8 cellular contexts compared by ENCODE assay signal in genomic region chr9:136944094-136944518, GRCh38. TPM values are rescaled to one million over a fixed set of nuclear protein-coding genes. Genes with fewer than 3 reads are reported as not detected.
DNase-seq lines count a peak whose midpoint lies in the region; ATAC-seq, FAIRE-seq and TF ChIP-seq lines count a peak whose summit lies in the region.

No MANE protein-coding gene starts in this region.

- H2AK5ac ChIP-seq in H1 (ENCODE audit: low read depth, low read length): no peak overlapping the region

- no peaks in the 10 kb centered on the region for H3K9me3 ChIP-seq in H1 (ENCODE audit: insufficient read depth in 2 of 2, low read depth in 1 of 2, low read length in 1 of 2)
- no peaks in the 10 kb centered on the region for H3K9me3 ChIP-seq in muscle layer of colon (ENCODE audit: low read length)

- peaks cover 5% of the 10 kb centered on the region; the same call in 1 of the 2 replicates for H3K23me2 ChIP-seq in H1 (ENCODE audit: low read depth, low read length)

- peak; percentile 35 for ATAC-seq in HG02870 (IDR thresholded peaks at IDR 0.05; ENCODE audit: unreplicated experiment)

- peak overlapping the region in 3 of 4 experiments; percentile 42 to 63 (median 60); a peak in 5 of 7 replicates for H3K9ac ChIP-seq in H1 (replicated peaks in 1 of 4; ENCODE audit: extremely low read depth in 1 of 4, low read depth in 3 of 4, low read length in 3 of 4)
- no peak overlapping the region for H3K9ac ChIP-seq in muscle layer of colon (ENCODE audit: low read length)

- no peaks in the 10 kb centered on the region for H3K27me3 ChIP-seq in H1 (replicated peaks in 1 of 4; ENCODE audit: control insufficient read depth in 3 of 4, extremely low read depth in 1 of 4, insufficient read depth in 3 of 4, low read length in 3 of 4)
- no peaks in the 10 kb centered on the region for H3K27me3 ChIP-seq in muscle layer of colon (ENCODE audit: control insufficient read depth in 1 of 2, insufficient read depth in 2 of 2, low read length in 2 of 2)

- H3K4me3 ChIP-seq in H1 (ENCODE audit: extremely low read depth in 1 of 4, insufficient read depth in 2 of 4, low read depth in 3 of 4, low read length in 4 of 4): peak overlapping the region; percentile 68 to 95 (median 72)
- H3K4me3 ChIP-seq in muscle layer of colon (ENCODE audit: low read depth in 1 of 2, low read length in 2 of 2): peak overlapping the region; percentile 75 to 76

- no peak overlapping the region for H2BK15ac ChIP-seq in H1 (ENCODE audit: low read length)

- H4K5ac ChIP-seq in H1 (ENCODE audit: insufficient read length, low read depth, low read length): no peak overlapping the region

- H3K36me3 ChIP-seq in H1 (ENCODE audit: control insufficient read depth in 2 of 4, insufficient read depth in 4 of 4, low read length in 3 of 4) (peaks cover 12 to 34% (median 16%) of the 10 kb centered on the region in 4 experiments; a peak in 7 of 8 replicates), muscle layer of colon (ENCODE audit: insufficient read depth, low read length) (peaks cover 32% of the 10 kb centered on the region)

- H3K79me1 ChIP-seq in H1 (ENCODE audit: low read depth, low read length): no peaks in the 10 kb centered on the region

- TF ChIP-seq RAD21 in H1 (IDR thresholded peaks at IDR 0.05 in 1 of 2, conservative IDR thresholded peaks at IDR 0.05 in 1 of 2; ENCODE audit: low read depth in 2 of 2, low read length in 2 of 2): no peak

- H2BK5ac ChIP-seq in H1 (ENCODE audit: low read depth, low read length): no peak overlapping the region; the same call in 1 of the 2 replicates

- peak overlapping the region; percentile 53 for H3K4ac ChIP-seq in H1 (replicated peaks; ENCODE audit: insufficient read length, low read depth, low read length)

- H3K18ac ChIP-seq in H1 (ENCODE audit: extremely low read depth, low read length): peak overlapping the region; percentile 78

- POLR2A ChIA-PET in H1 (lab: Charles Lee; ENCODE audit: partially characterized antibody): interaction anchor here (1.2 to 2.1 kb wide), 4 partner anchors 17 to 124 kb away, joined by 3 to 9 read pairs (median 4); no protein-coding TSS in a partner anchor

- H3K23ac ChIP-seq in H1 (ENCODE audit: insufficient read length): no peak overlapping the region

- no peak for TF ChIP-seq POLR2A in H1 (IDR thresholded peaks at IDR 0.05; ENCODE audit: control extremely low read depth in 1 of 2, low read depth in 2 of 2, low read length in 2 of 2)

- H3K14ac ChIP-seq in H1 (ENCODE audit: insufficient read length): no peak overlapping the region

- no peak for FAIRE-seq in H1 (lab: Jason Lieb, UNC)

- H4K8ac ChIP-seq in H1 (ENCODE audit: extremely low read depth, insufficient read depth, low read length): peak overlapping the region; percentile 45; the same call in 1 of the 2 replicates

- TF ChIP-seq EP300 in H1 (IDR thresholded peaks at IDR 0.05; ENCODE audit: borderline replicate concordance in 1 of 2, low read depth in 2 of 2, low read length in 2 of 2): no peak

- no peak overlapping the region for H2BK20ac ChIP-seq in H1 (ENCODE audit: low read length)

- no peak overlapping the region; the same call in 1 of the 2 replicates for H2BK12ac ChIP-seq in H1 (ENCODE audit: low read depth, low read length)

- H3K56ac ChIP-seq in H1 (replicated peaks; ENCODE audit: insufficient read length, low read depth, low read length): peak overlapping the region; percentile 59

- no peak overlapping the region for H2BK120ac ChIP-seq in H1 (replicated peaks; ENCODE audit: low read depth, low read length)

- peaks cover 0 to 18% (median 11%) of the 10 kb centered on the region in 4 experiments; a peak in 5 of 7 replicates for H3K4me1 ChIP-seq in H1 (replicated peaks in 1 of 4; ENCODE audit: control insufficient read depth in 3 of 4, insufficient read depth in 4 of 4, low read length in 3 of 4)
- H3K4me1 ChIP-seq in muscle layer of colon (ENCODE audit: insufficient read depth, low read length): peaks cover 12% of the 10 kb centered on the region

- H4K91ac ChIP-seq in H1 (replicated peaks; ENCODE audit: insufficient read length, low read length): no peak overlapping the region

- DNase-seq in stimulated activated CD4-positive, alpha-beta T cell treated with anti-CD3 and anti-CD28 coated beads, Interleukin-12 subunit alpha, Interleukin-12 subunit beta, amount 100 ng/mL, for 4 hours: peak; percentile 32
- DNase-seq in stimulated activated CD4-positive, alpha-beta T cell treated with anti-CD3 and anti-CD28 coated beads, Interleukin-2, amount 100 ng/mL, for 48 hours: no peak
- DNase-seq in RKO (ENCODE audit: low spot score) (peak; percentile 73), H1 (ENCODE audit: low read depth in 1 of 2, low spot score in 2 of 2) (peak in 1 of 2 experiments; percentile 66), COR-L47 (lab: John Stamatoyannopoulos, UW) (no peak), kidney glomerular epithelial cell (lab: John Stamatoyannopoulos, UW) (no peak)

- H3K4me2 ChIP-seq in H1 (ENCODE audit: insufficient read depth in 1 of 2, low read depth in 2 of 2, low read length in 2 of 2): peak overlapping the region; percentile 64 to 66

- TF ChIP-seq CTCF in H1 (IDR thresholded peaks at IDR 0.05; ENCODE audit: control extremely low read depth in 1 of 3, insufficient read depth in 1 of 3, low read depth in 1 of 3, low read length in 3 of 3): no peak

- H3K27ac ChIP-seq in H1 (ENCODE audit: low read depth, low read length): no peak overlapping the region; the same call in 1 of the 2 replicates
- H3K27ac ChIP-seq in muscle layer of colon (ENCODE audit: low read depth, low read length): peak overlapping the region; percentile 70

- CTCF ChIA-PET in H1 (lab: Charles Lee; ENCODE audit: partially characterized antibody): interaction anchor here (0.6 to 2.1 kb wide), 5 partner anchors 11 to 124 kb away, joined by 3 to 7 read pairs (median 5); no protein-coding TSS in a partner anchor

- peaks cover 5 to 24% of the 10 kb centered on the region in 2 experiments for H4K20me1 ChIP-seq in H1 (replicated peaks in 1 of 2; ENCODE audit: control insufficient read depth in 1 of 2, insufficient read depth in 2 of 2, low read length in 2 of 2)

- no peak overlapping the region for H2AFZ ChIP-seq in H1 (ENCODE audit: low read length)

- H3K79me2 ChIP-seq in H1 (ENCODE audit: control insufficient read depth in 1 of 2, insufficient read depth in 2 of 2, low read length in 2 of 2): peaks cover 0 to 3% of the 10 kb centered on the region in 2 experiments; a peak in 1 of 4 replicates

- WGBS in H1 (ENCODE audit: extremely low coverage in 1 of 2, insufficient coverage in 1 of 2, insufficient read length in 1 of 2, insufficient replicate concordance in 2 of 2, low coverage in 1 of 2, low lambda C conversion rate in 2 of 2, missing lambda C conversion rate in 1 of 2), 2 experiments: 1% methylated on average over 35 of the region's 55 CpGs; no CpG with 5 or more reads in 1 of the 2 experiments

RNA-seq across cellular contexts. Expression of gene FBXW5, which starts 0.4 kb away (rescaled TPM):
- total RNA-seq in H1 (2021; fragmentation: NEBNext Ultra II Directional; extraction: Animal tissue kit (Norgen Biotek cat#: 25700)): 49.0 and 49.5 TPM in 2 replicates
- 71.0 and 93.6 TPM in 2 replicates for polyA plus RNA-seq in H1 (2011; rRNA removed)
- 63.6 TPM for polyA plus RNA-seq in H1 (2011; cell fraction: cytosol; rRNA removed)
- 128 TPM for polyA plus RNA-seq in H1 (2011; cell fraction: nucleus; rRNA removed)
- 21.9 to 43.5 TPM (median 42.5 TPM) in 4 replicates for polyA plus RNA-seq in H1 (2012, experiment 1 of 2)
- 42.7 TPM for polyA plus RNA-seq in H1 (2012, experiment 2 of 2)
- polyA plus RNA-seq in H1 (2013, experiment 1 of 2): 31.4 TPM
- 30.2 TPM for polyA plus RNA-seq in H1 (2013, experiment 2 of 2)
- polyA minus RNA-seq in H1 (2011; rRNA and poly(A)+ RNA removed): 30.9 and 37.2 TPM in 2 replicates
- polyA minus RNA-seq in H1 (2011; cell fraction: cytosol; rRNA and poly(A)+ RNA removed): 67.3 TPM
- polyA minus RNA-seq in H1 (2011; cell fraction: nucleus; rRNA and poly(A)+ RNA removed): 46.9 TPM

RNA-seq across cellular contexts. Expression of gene C8G, which starts 0.9 kb away (rescaled TPM):
- 0.80 TPM in 1 of 2 replicates, not detected in the other for total RNA-seq in H1 (2021; fragmentation: NEBNext Ultra II Directional; extraction: Animal tissue kit (Norgen Biotek cat#: 25700))
- polyA plus RNA-seq in H1 (2011; rRNA removed): 0.62 and 1.8 TPM in 2 replicates
- polyA plus RNA-seq in H1 (2011; cell fraction: cytosol; rRNA removed): 1.4 TPM
- 8.4 TPM for polyA plus RNA-seq in H1 (2011; cell fraction: nucleus; rRNA removed)
- polyA plus RNA-seq in H1 (2012, experiment 1 of 2): 0.88 to 1.5 TPM in 2 of 4 replicates, not detected in the others
- polyA plus RNA-seq in H1 (2012, experiment 2 of 2): not detected
- polyA plus RNA-seq in H1 (2013, experiment 1 of 2): 1.6 TPM
- 0.75 TPM for polyA plus RNA-seq in H1 (2013, experiment 2 of 2)
- polyA minus RNA-seq in H1 (2011; rRNA and poly(A)+ RNA removed): not detected in 2 replicates
- polyA minus RNA-seq in H1 (2011; cell fraction: cytosol; rRNA and poly(A)+ RNA removed): not detected
- polyA minus RNA-seq in H1 (2011; cell fraction: nucleus; rRNA and poly(A)+ RNA removed): not detected

RNA-seq across cellular contexts. Expression of gene LCN12, which starts 8.0 kb away (rescaled TPM):
- total RNA-seq in H1 (2021; fragmentation: NEBNext Ultra II Directional; extraction: Animal tissue kit (Norgen Biotek cat#: 25700)): 1.5 and 1.7 TPM in 2 replicates
- polyA plus RNA-seq in H1 (2011; rRNA removed): 1.1 and 2.1 TPM in 2 replicates
- 1.2 TPM for polyA plus RNA-seq in H1 (2011; cell fraction: cytosol; rRNA removed)
- 20.2 TPM for polyA plus RNA-seq in H1 (2011; cell fraction: nucleus; rRNA removed)
- 0.91 to 2.5 TPM (median 1.7 TPM) in 4 replicates for polyA plus RNA-seq in H1 (2012, experiment 1 of 2)
- 0.35 TPM for polyA plus RNA-seq in H1 (2012, experiment 2 of 2)
- 0.43 TPM for polyA plus RNA-seq in H1 (2013, experiment 1 of 2)
- 0.39 TPM for polyA plus RNA-seq in H1 (2013, experiment 2 of 2)
- polyA minus RNA-seq in H1 (2011; rRNA and poly(A)+ RNA removed): 0.12 and 1.3 TPM in 2 replicates
- polyA minus RNA-seq in H1 (2011; cell fraction: cytosol; rRNA and poly(A)+ RNA removed): not detected
- polyA minus RNA-seq in H1 (2011; cell fraction: nucleus; rRNA and poly(A)+ RNA removed): 0.40 TPM

RNA-seq across cellular contexts. Expression of gene PTGDS, which starts 33.2 kb away (rescaled TPM):
- 2.2 and 2.3 TPM in 2 replicates for total RNA-seq in H1 (2021; fragmentation: NEBNext Ultra II Directional; extraction: Animal tissue kit (Norgen Biotek cat#: 25700))
- 1.7 and 2.5 TPM in 2 replicates for polyA plus RNA-seq in H1 (2011; rRNA removed)
- polyA plus RNA-seq in H1 (2011; cell fraction: cytosol; rRNA removed): 1.1 TPM
- 6.2 TPM for polyA plus RNA-seq in H1 (2011; cell fraction: nucleus; rRNA removed)
- 0.66 to 1.3 TPM (median 0.98 TPM) in 4 replicates for polyA plus RNA-seq in H1 (2012, experiment 1 of 2)
- 1.4 TPM for polyA plus RNA-seq in H1 (2012, experiment 2 of 2)
- polyA plus RNA-seq in H1 (2013, experiment 1 of 2): 1.4 TPM
- polyA plus RNA-seq in H1 (2013, experiment 2 of 2): 2.0 TPM
- polyA minus RNA-seq in H1 (2011; rRNA and poly(A)+ RNA removed): 0.54 TPM in 1 of 2 replicates, not detected in the other
- polyA minus RNA-seq in H1 (2011; cell fraction: cytosol; rRNA and poly(A)+ RNA removed): not detected
- polyA minus RNA-seq in H1 (2011; cell fraction: nucleus; rRNA and poly(A)+ RNA removed): 1.9 TPM

RNA-seq across cellular contexts. Expression of gene LCNL1, which starts 38.7 kb away (rescaled TPM):
- 0.15 TPM in 1 of 2 replicates, not detected in the other for total RNA-seq in H1 (2021; fragmentation: NEBNext Ultra II Directional; extraction: Animal tissue kit (Norgen Biotek cat#: 25700))
- 0.11 and 0.35 TPM in 2 replicates for polyA plus RNA-seq in H1 (2011; rRNA removed)
- polyA plus RNA-seq in H1 (2011; cell fraction: cytosol; rRNA removed): 0.21 TPM
- 1.5 TPM for polyA plus RNA-seq in H1 (2011; cell fraction: nucleus; rRNA removed)
- polyA plus RNA-seq in H1 (2012, experiment 1 of 2): 0.07 TPM in 1 of 4 replicates, not detected in the others
- polyA plus RNA-seq in H1 (2012, experiment 2 of 2): 0.13 TPM
- polyA plus RNA-seq in H1 (2013, experiment 1 of 2): 0.18 TPM
- polyA plus RNA-seq in H1 (2013, experiment 2 of 2): 0.06 TPM
- polyA minus RNA-seq in H1 (2011; rRNA and poly(A)+ RNA removed): 0.25 TPM in 1 of 2 replicates, not detected in the other
- polyA minus RNA-seq in H1 (2011; cell fraction: cytosol; rRNA and poly(A)+ RNA removed): not detected
- 1.00 TPM for polyA minus RNA-seq in H1 (2011; cell fraction: nucleus; rRNA and poly(A)+ RNA removed)

Comparison
In these comparisons a context has a peak if more than half of its experiments do, and no peak if none do; other contexts are left out.
1. DNase-seq: peak in stimulated activated CD4-positive, alpha-beta T cell treated with anti-CD3 and anti-CD28 coated beads, Interleukin-12 subunit alpha, Interleukin-12 subunit beta, amount 100 ng/mL, for 4 hours (single experiment) and RKO (single experiment); none in stimulated activated CD4-positive, alpha-beta T cell treated with anti-CD3 and anti-CD28 coated beads, Interleukin-2, amount 100 ng/mL, for 48 hours (0 of 2), COR-L47 (single experiment) and kidney glomerular epithelial cell (single experiment).